ENCODE assay signal across 29 cellular contexts in the genomic region with DNA sequence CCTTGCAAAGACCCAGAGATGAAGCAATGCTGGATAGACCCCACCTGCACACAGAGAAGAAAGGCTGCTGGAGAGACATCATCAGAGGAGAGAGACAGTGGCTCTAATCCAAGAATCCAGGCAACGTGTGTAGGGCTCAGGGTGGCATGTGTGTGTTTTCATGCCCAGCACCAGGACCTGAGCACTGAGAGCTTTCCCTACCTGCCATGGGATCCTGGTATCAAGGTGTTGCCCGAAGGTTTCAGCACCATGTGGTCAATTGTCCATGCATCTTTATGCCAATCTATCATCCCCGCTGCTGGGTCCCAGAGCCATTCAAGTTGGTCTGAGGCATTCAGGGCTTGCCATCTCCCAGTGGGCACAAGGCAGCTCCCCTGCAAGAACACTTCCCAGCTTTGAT. TPM values are rescaled to one million over a fixed set of nuclear protein-coding genes. Genes with fewer than 3 reads are reported as not detected.
"Had no signal": no experiment of that assay in that cellular context is flagged by ENCODE, and none has a peak within 500 bp of the region (broad histone marks: within the 10 kb centered on the region; RNA-seq: fewer than 3 reads in every experiment).

No MANE protein-coding gene starts in this region.

- H3K9me3 Mint-ChIP-seq: activated naive CD8-positive, alpha-beta T cell treated with anti-CD3 and anti-CD28 coated beads, Interleukin-2, amount 10 ng/mL, durations not matched to agents 7 days and 5 days; activated T-cell treated with anti-CD3 and anti-CD28 coated beads, Interleukin-2, amount 50 U/mL, for 4 hours; activated T-helper 17 cell treated with anti-CD3 and anti-CD28 coated beads, Interleukin-2, amount 50 U/mL, for 72 hours; T-helper 2 cell treated with Interferon-gamma antibody and Interleukin-4, amounts not matched to agents 5 μg/mL and 100 μg/mL, for 36 hours; WTC11 had no signal

- H3K4me3 ChIP-seq: adrenal gland, breast epithelium, SJCRH30 had no signal

- H3K36me3 ChIP-seq: adrenal gland, breast epithelium, SJCRH30 had no signal

- ATAC-seq: activated CD8-positive, alpha-beta memory T cell treated with anti-CD3 and anti-CD28 coated beads, Interleukin-2, amount 10 ng/mL, durations not matched to agents 7 days and 5 days; activated T-cell treated with anti-CD3 and anti-CD28 coated beads, Interleukin-2, amount 50 U/mL, for 4 hours; Panc1; Right ventricle myocardium inferior; WTC11 had no signal

- H3K27ac ChIP-seq: breast epithelium had no signal

- H3K4me2 ChIP-seq: SK-N-SH had no signal

- H3K4me3 Mint-ChIP-seq: activated CD8-positive, alpha-beta memory T cell treated with anti-CD3 and anti-CD28 coated beads, Interleukin-2, amount 10 ng/mL, durations not matched to agents 7 days and 5 days; activated naive CD8-positive, alpha-beta T cell treated with anti-CD3 and anti-CD28 coated beads, Interleukin-2, amount 10 ng/mL, durations not matched to agents 7 days and 5 days; activated T-cell treated with anti-CD3 and anti-CD28 coated beads, Interleukin-2, amount 50 U/mL, for 4 hours; activated T-helper 17 cell treated with anti-CD3 and anti-CD28 coated beads, Interleukin-2, amount 50 U/mL, for 72 hours; T-helper 2 cell treated with Interferon-gamma antibody and Interleukin-4, amounts not matched to agents 5 μg/mL and 100 μg/mL, for 36 hours; WTC11 had no signal

- H3K9me3 ChIP-seq: adrenal gland, breast epithelium, SJCRH30, SK-N-SH had no signal

- H3K4me1 Mint-ChIP-seq: activated CD8-positive, alpha-beta memory T cell treated with anti-CD3 and anti-CD28 coated beads, Interleukin-2, amount 10 ng/mL, durations not matched to agents 7 days and 5 days; activated naive CD8-positive, alpha-beta T cell treated with anti-CD3 and anti-CD28 coated beads, Interleukin-2, amount 10 ng/mL, durations not matched to agents 7 days and 5 days; activated T-helper 17 cell treated with anti-CD3 and anti-CD28 coated beads, Interleukin-2, amount 50 U/mL, for 72 hours had no signal

- DNase-seq: activated CD4-positive, alpha-beta T cell treated with anti-CD3 and anti-CD28 coated beads for 48 hours; activated CD4-positive, alpha-beta T cell treated with anti-CD3 and anti-CD28 coated beads, Interleukin-2, amount 50 U/mL, for 4 hours; activated CD4-positive, CD25-positive, alpha-beta regulatory T cell treated with anti-CD3 and anti-CD28 coated beads, Interleukin-2, amount 50 U/mL, for 72 hours; activated CD8-positive, alpha-beta memory T cell treated with anti-CD3 and anti-CD28 coated beads, Interleukin-2, amount 10 ng/mL, durations not matched to agents 7 days and 5 days; activated naive CD4-positive, alpha-beta T cell treated with anti-CD3 and anti-CD28 coated beads, Interleukin-2, amount 50 U/mL, for 16 hours; activated naive CD8-positive, alpha-beta T cell treated with anti-CD3 and anti-CD28 coated beads, Interleukin-2, amount 10 ng/mL, durations not matched to agents 7 days and 5 days; activated T-cell treated with anti-CD3 and anti-CD28 coated beads, Interleukin-2, amount 50 U/mL, for 4 hours; anterior cingulate cortex; MM.1S; NCI-H1105; NCI-H1436; NCI-H1694 treated with DMSO at 0.1 percent for 48 hours; NCI-H2029 treated with DMSO at 0.1 percent for 48 hours; NCI-H345; NCI-H510A; NCI-H526 treated with DMSO at 0.1 percent for 48 hours; NCI-H82; OCI-M1; RPMI8226; SJCRH30; SK-N-SH had no signal

- H3K4me1 ChIP-seq: breast epithelium had no signal

- H3K9ac ChIP-seq: SK-N-SH had no signal

- H3K27ac Mint-ChIP-seq: activated CD8-positive, alpha-beta memory T cell treated with anti-CD3 and anti-CD28 coated beads, Interleukin-2, amount 10 ng/mL, durations not matched to agents 7 days and 5 days; activated naive CD8-positive, alpha-beta T cell treated with anti-CD3 and anti-CD28 coated beads, Interleukin-2, amount 10 ng/mL, durations not matched to agents 7 days and 5 days; activated T-helper 17 cell treated with anti-CD3 and anti-CD28 coated beads, Interleukin-2, amount 50 U/mL, for 72 hours; T-helper 2 cell treated with Interferon-gamma antibody and Interleukin-4, amounts not matched to agents 5 μg/mL and 100 μg/mL, for 36 hours; WTC11 had no signal

- H3K36me3 Mint-ChIP-seq: activated CD8-positive, alpha-beta memory T cell treated with anti-CD3 and anti-CD28 coated beads, Interleukin-2, amount 10 ng/mL, durations not matched to agents 7 days and 5 days; activated naive CD8-positive, alpha-beta T cell treated with anti-CD3 and anti-CD28 coated beads, Interleukin-2, amount 10 ng/mL, durations not matched to agents 7 days and 5 days; WTC11 had no signal

- H3K27me3 ChIP-seq: adrenal gland, breast epithelium, SJCRH30 had no signal

RNA-seq across cellular contexts. Expression of a gene that starts 7.5 kb away (rescaled TPM):
- total RNA-seq: SJCRH30 had no signal

RNA-seq across cellular contexts. Expression of a gene that starts 44.1 kb away (rescaled TPM):
- total RNA-seq: activated CD8-positive, alpha-beta memory T cell treated with anti-CD3 and anti-CD28 coated beads, Interleukin-2, amount 10 ng/mL, durations not matched to agents 7 days and 5 days; SJCRH30; T-helper 1 cell treated with Interleukin-12 subunit alpha and Interleukin-12 subunit beta and Interleukin-4 antibody, amounts not matched to agents 30 ng/mL and 1 ng/mL, for 36 hours had no signal

RNA-seq across cellular contexts. Expression of a gene that starts 58.5 kb away (rescaled TPM):
- total RNA-seq: activated CD8-positive, alpha-beta memory T cell treated with anti-CD3 and anti-CD28 coated beads, Interleukin-2, amount 10 ng/mL, durations not matched to agents 7 days and 5 days; activated naive CD8-positive, alpha-beta T cell treated with anti-CD3 and anti-CD28 coated beads, Interleukin-2, amount 10 ng/mL, durations not matched to agents 7 days and 5 days; activated T-cell treated with anti-CD3 and anti-CD28 coated beads, Interleukin-2, amount 50 U/mL, for 4 hours; activated T-helper 17 cell treated with anti-CD3 and anti-CD28 coated beads, Interleukin-2, amount 50 U/mL, for 72 hours; adrenal gland; breast epithelium; Right ventricle myocardium inferior; SJCRH30; T-helper 1 cell treated with Interleukin-12 subunit alpha and Interleukin-12 subunit beta and Interleukin-4 antibody, amounts not matched to agents 30 ng/mL and 1 ng/mL, for 36 hours; WTC11 had no signal
- polyA plus RNA-seq: adrenal gland, SK-N-SH had no signal
